Comparison of ENCODE assay signal across 27 cellular contexts in the genomic region with DNA sequence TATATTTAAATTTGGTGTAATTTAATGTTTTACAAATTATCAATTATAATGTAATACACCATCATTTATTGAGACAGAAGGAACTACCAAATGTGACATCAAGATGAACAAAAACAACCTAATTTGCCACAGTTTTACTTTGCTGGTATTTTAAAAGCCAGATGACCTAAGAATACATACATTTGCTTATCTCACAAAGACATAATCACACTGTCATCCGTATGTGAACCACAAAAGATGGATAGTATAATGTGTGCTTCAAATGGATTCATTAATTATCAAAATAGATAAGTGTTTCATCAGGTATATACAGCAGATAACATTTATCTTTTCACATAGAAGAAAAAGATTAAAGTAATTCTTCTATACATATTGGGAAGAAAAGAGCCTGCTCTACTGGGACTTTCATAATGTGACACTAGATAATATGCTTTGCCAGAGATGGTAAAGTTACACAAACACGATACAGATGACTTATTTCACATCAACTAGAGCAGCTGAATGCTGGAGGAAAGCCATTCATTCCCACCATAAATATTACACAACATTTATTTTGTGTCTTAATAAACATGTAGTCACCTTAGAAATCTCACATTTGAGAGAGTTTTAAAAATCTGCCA.
"Had no signal": no experiment of that assay in that cellular context is flagged by ENCODE, and none has a peak within 500 bp of the region (broad histone marks: within the 10 kb centered on the region; RNA-seq: fewer than 3 reads in every experiment).

No MANE protein-coding gene starts in this region.

- H3K36me3 ChIP-seq: left lung, lower lobe of right lung, pancreas, prostate gland, spleen, suprapubic skin, thoracic aorta, tibial artery, upper lobe of right lung had no signal

- DNase-seq: hypothalamus; immature natural killer cell; kidney; left colon; left lung; lower lobe of right lung; mammary epithelial cell; mesenchymal stem cell; naive B cell; natural killer cell; nephron progenitor cell; pancreas; posterior cingulate gyrus; retina; right cardiac atrium; spleen; stimulated activated CD4-positive, alpha-beta T cell treated with anti-CD3 and anti-CD28 coated beads, Interleukin-4, amount 100 ng/mL, for 24 hours; stimulated activated naive CD4-positive, alpha-beta T cell; tibial artery; upper lobe of right lung had no signal

- H3K9me3 ChIP-seq: left lung, lower lobe of right lung, pancreas, prostate gland, spleen, suprapubic skin, thoracic aorta, tibial artery, upper lobe of right lung had no signal

- H3K27ac ChIP-seq: left lung, lower lobe of right lung, pancreas, prostate gland, skin epidermis, spleen, suprapubic skin, thoracic aorta, tibial artery, upper lobe of right lung had no signal

- H3K27me3 ChIP-seq: left lung, pancreas, spleen, suprapubic skin, tibial artery, upper lobe of right lung had no signal

- ATAC-seq: left colon; left lung; lower lobe of right lung; natural killer cell; pancreas; right cardiac atrium; sciatic nerve; stimulated activated effector memory CD8-positive, alpha-beta T cell treated with anti-CD3 and anti-CD28 coated beads, Interleukin-12 subunit alpha, Interleukin-12 subunit beta, amount 100 ng/mL, for 72 hours; upper lobe of right lung had no signal

- FAIRE-seq: kidney, pancreas, urothelium cell line had no signal

- H3K4me1 ChIP-seq: left lung, lower lobe of right lung, pancreas, prostate gland, spleen, suprapubic skin, tibial artery, upper lobe of right lung had no signal

- H3K4me3 ChIP-seq: left lung, lower lobe of right lung, pancreas, prostate gland, skin epidermis, spleen, suprapubic skin, thoracic aorta, tibial artery, upper lobe of right lung had no signal
